9 cellular contexts compared by ENCODE assay signal in the genomic region with DNA sequence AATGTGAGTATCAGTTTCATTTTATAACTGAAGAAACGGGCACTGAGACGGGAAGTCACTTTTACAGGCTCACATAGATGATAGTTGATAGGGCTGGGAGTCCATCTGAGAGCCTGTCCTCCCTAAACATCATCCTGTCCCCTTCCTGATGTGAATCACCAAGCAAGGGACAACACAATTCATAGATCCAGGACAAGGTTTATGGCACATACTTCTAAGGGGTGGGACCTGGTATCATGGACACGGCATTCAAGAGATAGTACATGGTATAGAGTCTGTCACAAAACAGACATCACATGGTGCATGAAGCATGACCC. TPM values are rescaled to one million over a fixed set of nuclear protein-coding genes. Genes with fewer than 3 reads are reported as not detected.
A peak's percentile ranks its signal among the peaks of the same experiment; 100 is the strongest.
DNase-seq lines count a peak whose midpoint lies in the region; TF ChIP-seq lines count a peak whose summit lies in the region.
"Had no signal": no experiment of that assay in that cellular context is flagged by ENCODE, and none has a peak within 500 bp of the region (broad histone marks: within the 10 kb centered on the region; RNA-seq: fewer than 3 reads in every experiment).

No MANE protein-coding gene starts in this region.

- intact Hi-C loops in CD14-positive monocyte (cut with micrococcal nuclease) (loop anchor here in 1 of 2 donors (5.0 kb wide), 1 partner anchor 81 kb away; no protein-coding TSS in a partner anchor), adrenal gland (cut with DNase I) (no loop called here), sigmoid colon (cut with DNase I) (loop anchor here (2.0 kb wide), 2 partner anchors 20 to 36 kb away; partner anchors contain the start of gene GSN)
- intact Hi-C loops in activated T-helper 1 cell treated with anti-CD3 and anti-CD28 coated beads, Interleukin-12 subunit alpha, Interleukin-12 subunit beta, Interleukin-2, Interleukin-4 antibody, amounts not matched to agents 30 ng/mL and 10 ng/mL and 1 ng/mL, durations not matched to agents 14 hours and 24 hours and 36 hours (cut with micrococcal nuclease) = no loop called here
- intact Hi-C loops in activated CD4-positive, alpha-beta T cell treated with anti-CD3 and anti-CD28 coated beads, Interleukin-2, amount 10 ng/mL, durations not matched to agents 24 days and 14 days (cut with micrococcal nuclease) = no loop called here

- peak overlapping the region in 1 of 2 donors; percentile 78 for H3K4me3 Mint-ChIP-seq in CD14-positive monocyte
- no peak overlapping the region for H3K4me3 Mint-ChIP-seq in activated T-helper 1 cell treated with anti-CD3 and anti-CD28 coated beads, Interleukin-12 subunit alpha, Interleukin-12 subunit beta, Interleukin-2, Interleukin-4 antibody, amounts not matched to agents 30 ng/mL and 10 ng/mL and 1 ng/mL, durations not matched to agents 14 hours and 24 hours and 36 hours
- H3K4me3 Mint-ChIP-seq in activated CD4-positive, alpha-beta T cell treated with anti-CD3 and anti-CD28 coated beads, Interleukin-2, amount 10 ng/mL, durations not matched to agents 24 days and 14 days = no peak overlapping the region

- H3K4me1 ChIP-seq in adrenal gland (replicated peaks in 1 of 2) = peaks cover 63 to 71% of the 10 kb centered on the region in 2 donors
- H3K4me1 ChIP-seq in sigmoid colon = peaks cover 2 to 99% (median 93%) of the 10 kb centered on the region in 4 donors

- no peak for TF ChIP-seq CTCF in CD14-positive monocyte (IDR thresholded peaks at IDR 0.05)
- no peak for TF ChIP-seq CTCF in adrenal gland (IDR thresholded peaks at IDR 0.05)
- no peak for TF ChIP-seq CTCF in sigmoid colon (IDR thresholded peaks at IDR 0.05)

- peak overlapping the region; percentile 53 to 92 (median 86) for H3K27ac Mint-ChIP-seq in CD14-positive monocyte
- H3K27ac Mint-ChIP-seq in activated T-helper 1 cell treated with anti-CD3 and anti-CD28 coated beads, Interleukin-12 subunit alpha, Interleukin-12 subunit beta, Interleukin-2, Interleukin-4 antibody, amounts not matched to agents 30 ng/mL and 10 ng/mL and 1 ng/mL, durations not matched to agents 14 hours and 24 hours and 36 hours = no peak overlapping the region
- no peak overlapping the region for H3K27ac Mint-ChIP-seq in activated CD4-positive, alpha-beta T cell treated with anti-CD3 and anti-CD28 coated beads, Interleukin-2, amount 10 ng/mL, durations not matched to agents 24 days and 14 days

- no peak overlapping the region for H3K4me3 ChIP-seq in adrenal gland
- no peak overlapping the region for H3K4me3 ChIP-seq in sigmoid colon

- H3K27me3 ChIP-seq in adrenal gland (no peaks in the 10 kb centered on the region), layer of hippocampus (ENCODE audit: control insufficient read depth, insufficient read depth, low read length) (no peaks in the 10 kb centered on the region), sigmoid colon (no peaks in the 10 kb centered on the region)

- H3K27me3 Mint-ChIP-seq in CD14-positive monocyte (ENCODE audit: low read depth in 3 of 3) = peaks cover 0 to 3% (median 2%) of the 10 kb centered on the region in 3 donors
- H3K27me3 Mint-ChIP-seq in activated T-helper 1 cell treated with anti-CD3 and anti-CD28 coated beads, Interleukin-12 subunit alpha, Interleukin-12 subunit beta, Interleukin-2, Interleukin-4 antibody, amounts not matched to agents 30 ng/mL and 10 ng/mL and 1 ng/mL, durations not matched to agents 14 hours and 24 hours and 36 hours (ENCODE audit: insufficient read depth) = no peaks in the 10 kb centered on the region
- H3K27me3 Mint-ChIP-seq in activated CD4-positive, alpha-beta T cell treated with anti-CD3 and anti-CD28 coated beads, Interleukin-2, amount 10 ng/mL, durations not matched to agents 24 days and 14 days = no peaks in the 10 kb centered on the region

- H3K36me3 ChIP-seq in adrenal gland (replicated peaks in 1 of 2) = no peaks in the 10 kb centered on the region
- H3K36me3 ChIP-seq in sigmoid colon = peaks cover 0 to 20% (median 5%) of the 10 kb centered on the region in 4 donors

- no peak for DNase-seq in CD14-positive monocyte (ENCODE audit: low spot score)
- no peak for DNase-seq in adrenal gland
- DNase-seq in sigmoid colon = no peak
- no peak for DNase-seq in D341Med (ENCODE audit: low spot score)
- DNase-seq in OCI-M1 (lab: John Stamatoyannopoulos, UW) = no peak
- no peak for DNase-seq in activated T-helper 1 cell treated with anti-CD3 and anti-CD28 coated beads, Interleukin-12 subunit alpha, Interleukin-12 subunit beta, Interleukin-2, Interleukin-4 antibody, amounts not matched to agents 30 ng/mL and 10 ng/mL and 1 ng/mL, durations not matched to agents 14 hours and 24 hours and 36 hours (ENCODE audit: low spot score)
- no peak for DNase-seq in activated CD4-positive, alpha-beta T cell treated with anti-CD3 and anti-CD28 coated beads, Interleukin-2, amount 10 ng/mL, durations not matched to agents 24 days and 14 days
- DNase-seq: NCI-H1105 treated with DMSO at 0.1 percent for 48 hours had no signal

- peaks cover 25 to 36% of the 10 kb centered on the region in 2 donors for H3K36me3 Mint-ChIP-seq in CD14-positive monocyte
- H3K36me3 Mint-ChIP-seq in activated T-helper 1 cell treated with anti-CD3 and anti-CD28 coated beads, Interleukin-12 subunit alpha, Interleukin-12 subunit beta, Interleukin-2, Interleukin-4 antibody, amounts not matched to agents 30 ng/mL and 10 ng/mL and 1 ng/mL, durations not matched to agents 14 hours and 24 hours and 36 hours (ENCODE audit: low read depth) = peaks cover 3% of the 10 kb centered on the region
- H3K36me3 Mint-ChIP-seq in activated CD4-positive, alpha-beta T cell treated with anti-CD3 and anti-CD28 coated beads, Interleukin-2, amount 10 ng/mL, durations not matched to agents 24 days and 14 days (ENCODE audit: low read depth) = no peaks in the 10 kb centered on the region

- H3K4me1 Mint-ChIP-seq in CD14-positive monocyte = peaks cover 66% of the 10 kb centered on the region
- peaks cover 25% of the 10 kb centered on the region for H3K4me1 Mint-ChIP-seq in activated T-helper 1 cell treated with anti-CD3 and anti-CD28 coated beads, Interleukin-12 subunit alpha, Interleukin-12 subunit beta, Interleukin-2, Interleukin-4 antibody, amounts not matched to agents 30 ng/mL and 10 ng/mL and 1 ng/mL, durations not matched to agents 14 hours and 24 hours and 36 hours (ENCODE audit: low read depth)
- peaks cover 27% of the 10 kb centered on the region for H3K4me1 Mint-ChIP-seq in activated CD4-positive, alpha-beta T cell treated with anti-CD3 and anti-CD28 coated beads, Interleukin-2, amount 10 ng/mL, durations not matched to agents 24 days and 14 days

- TF ChIP-seq EP300 in sigmoid colon (IDR thresholded peaks at IDR 0.05) = no peak

- peak overlapping the region; percentile 69 to 99 (median 95) for H3K27ac ChIP-seq in adrenal gland
- peak overlapping the region; percentile 90 for H3K27ac ChIP-seq in layer of hippocampus (ENCODE audit: low read depth, low read length)
- H3K27ac ChIP-seq in sigmoid colon = peak overlapping the region; percentile 94 to 99 (median 97)

- H3K9me3 Mint-ChIP-seq in CD14-positive monocyte = peaks cover 0 to 2% (median 0%) of the 10 kb centered on the region in 7 donors
- H3K9me3 Mint-ChIP-seq in activated T-helper 1 cell treated with anti-CD3 and anti-CD28 coated beads, Interleukin-12 subunit alpha, Interleukin-12 subunit beta, Interleukin-2, Interleukin-4 antibody, amounts not matched to agents 30 ng/mL and 10 ng/mL and 1 ng/mL, durations not matched to agents 14 hours and 24 hours and 36 hours = no peaks in the 10 kb centered on the region
- H3K9me3 Mint-ChIP-seq in activated CD4-positive, alpha-beta T cell treated with anti-CD3 and anti-CD28 coated beads, Interleukin-2, amount 10 ng/mL, durations not matched to agents 24 days and 14 days = no peaks in the 10 kb centered on the region

- no peak for TF ChIP-seq POLR2A in adrenal gland (IDR thresholded peaks at IDR 0.05)
- no peak for TF ChIP-seq POLR2A in sigmoid colon (IDR thresholded peaks at IDR 0.05)

- H3K9me3 ChIP-seq in adrenal gland (replicated peaks in 1 of 3) (no peaks in the 10 kb centered on the region), sigmoid colon (no peaks in the 10 kb centered on the region)

- WGBS in adrenal gland, 4 donors = 32 to 40% (median 37%) methylated on average over 3 of the region's 3 CpGs
- 7 to 35% methylated on average over 3 of the region's 3 CpGs for WGBS in sigmoid colon, 2 donors

RNA-seq across cellular contexts. Expression of gene GSN, which starts 20.6 kb away (rescaled TPM):
- 100 to 1,000 TPM in 1 of 2 donors, 10 to 100 TPM in 1; 95.8 to 187 TPM for polyA plus RNA-seq in CD14-positive monocyte
- total RNA-seq in adrenal gland = 100 to 1,000 TPM; 152 to 735 (median 374) TPM
- polyA plus RNA-seq in adrenal gland = 100 to 1,000 TPM in 2 of 3 donors, 10 to 100 TPM in 1; 78.5 to 432 (median 180) TPM
- 1,000 to 10,000 TPM; 1,610 to 2,826 (median 1,919) TPM for total RNA-seq in sigmoid colon
- 100 to 1,000 TPM; 333 to 617 (median 497) TPM for polyA plus RNA-seq in sigmoid colon
- total RNA-seq in activated T-helper 1 cell treated with anti-CD3 and anti-CD28 coated beads, Interleukin-12 subunit alpha, Interleukin-12 subunit beta, Interleukin-2, Interleukin-4 antibody, amounts not matched to agents 30 ng/mL and 10 ng/mL and 1 ng/mL, durations not matched to agents 14 hours and 24 hours and 36 hours = 1.5 and 2.5 TPM in 2 replicates
- total RNA-seq in activated CD4-positive, alpha-beta T cell treated with anti-CD3 and anti-CD28 coated beads, Interleukin-2, amount 10 ng/mL, durations not matched to agents 24 days and 14 days = 1.4 and 1.5 TPM in 2 replicates

Comparison
In these comparisons a context has a peak if more than half of its experiments do, and no peak if none do; other contexts are left out.
1. H3K27ac Mint-ChIP-seq: peak in CD14-positive monocyte (7 of 7); none in activated T-helper 1 cell treated with anti-CD3 and anti-CD28 coated beads, Interleukin-12 subunit alpha, Interleukin-12 subunit beta, Interleukin-2, Interleukin-4 antibody, amounts not matched to agents 30 ng/mL and 10 ng/mL and 1 ng/mL, durations not matched to agents 14 hours and 24 hours and 36 hours (single experiment) and activated CD4-positive, alpha-beta T cell treated with anti-CD3 and anti-CD28 coated beads, Interleukin-2, amount 10 ng/mL, durations not matched to agents 24 days and 14 days (single experiment).
2. RNA of gene GSN, which starts 20.6 kb away (total RNA-seq): 1,610 to 2,826 TPM in sigmoid colon and 152 to 735 TPM in adrenal gland; 1.4 to 1.5 TPM in activated CD4-positive, alpha-beta T cell treated with anti-CD3 and anti-CD28 coated beads, Interleukin-2, amount 10 ng/mL, durations not matched to agents 24 days and 14 days and 1.5 to 2.5 TPM in activated T-helper 1 cell treated with anti-CD3 and anti-CD28 coated beads, Interleukin-12 subunit alpha, Interleukin-12 subunit beta, Interleukin-2, Interleukin-4 antibody, amounts not matched to agents 30 ng/mL and 10 ng/mL and 1 ng/mL, durations not matched to agents 14 hours and 24 hours and 36 hours; every median in the first group is over 10 times any median in the second.
3. Peak in every context shown above with its lines, with median percentiles within 50 percentile points of each other: H3K27ac ChIP-seq.